Comparison of ENCODE assay signal across 10 cellular contexts in the genomic region with DNA sequence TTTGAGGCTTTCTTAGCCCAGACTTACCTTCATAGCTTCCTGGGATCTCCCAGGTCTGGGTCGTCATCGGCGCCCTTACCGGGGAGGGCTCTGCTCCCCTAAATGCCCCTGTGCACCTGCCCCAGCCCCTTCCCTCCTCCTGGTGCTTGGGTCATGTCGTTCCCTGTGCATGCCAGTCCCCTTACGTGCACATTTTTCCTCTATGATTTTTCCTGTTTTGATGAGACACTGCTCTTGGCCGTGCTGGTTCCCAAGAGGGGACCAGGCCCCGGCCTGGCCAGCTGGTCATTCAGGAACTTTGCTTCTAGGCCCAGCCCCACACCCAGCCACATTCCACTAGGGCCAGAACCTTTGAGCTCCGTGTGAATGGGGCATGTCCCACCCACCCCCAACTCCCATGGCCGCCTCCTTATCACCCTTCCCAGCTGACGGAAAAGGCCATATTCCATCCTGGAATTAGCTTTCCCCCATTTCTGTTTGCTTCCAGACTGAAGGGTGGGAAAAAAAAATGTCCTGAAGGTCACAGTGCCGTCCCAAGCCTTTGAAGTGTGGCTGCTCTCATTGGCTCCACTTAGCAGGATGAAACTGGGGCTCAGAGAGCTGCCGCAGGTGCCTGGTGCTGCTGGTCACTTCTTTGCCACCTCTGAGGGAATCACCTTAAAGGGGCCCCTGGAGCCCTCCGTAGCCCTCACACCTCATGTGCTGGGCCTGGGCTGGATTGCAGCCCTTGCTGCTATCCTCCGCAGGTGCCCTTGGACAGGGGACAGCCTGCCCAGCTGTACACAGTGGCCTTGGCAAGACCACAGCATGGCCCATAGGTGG. TPM values are rescaled to one million over a fixed set of nuclear protein-coding genes. Genes with fewer than 3 reads are reported as not detected.
A peak's percentile ranks its signal among the peaks of the same experiment; 100 is the strongest.
DNase-seq lines count a peak whose midpoint lies in the region; ATAC-seq and TF ChIP-seq lines count a peak whose summit lies in the region.
"Had no signal": no experiment of that assay in that cellular context is flagged by ENCODE, and none has a peak within 500 bp of the region (broad histone marks: within the 10 kb centered on the region; RNA-seq: fewer than 3 reads in every experiment).

No MANE protein-coding gene starts in this region.

- no peak overlapping the region for H3K4me3 ChIP-seq in adrenal gland
- H3K4me3 ChIP-seq in left ventricle myocardium inferior: peak overlapping the region; percentile 49
- H3K4me3 ChIP-seq in retinal pigment epithelial cell (ENCODE audit: low read length): no peak overlapping the region

- H3K9me3 Mint-ChIP-seq in activated CD4-positive, alpha-beta memory T cell treated with anti-CD3 and anti-CD28 coated beads for 36 hours: no peaks in the 10 kb centered on the region
- no peaks in the 10 kb centered on the region for H3K9me3 Mint-ChIP-seq in activated CD8-positive, alpha-beta memory T cell treated with anti-CD3 and anti-CD28 coated beads, Interleukin-2, amount 10 ng/mL, durations not matched to agents 7 days and 5 days (ENCODE audit: low read depth)

- H3K4me3 Mint-ChIP-seq in activated CD4-positive, alpha-beta memory T cell treated with anti-CD3 and anti-CD28 coated beads for 36 hours: no peak overlapping the region
- H3K4me3 Mint-ChIP-seq in activated CD8-positive, alpha-beta memory T cell treated with anti-CD3 and anti-CD28 coated beads, Interleukin-2, amount 10 ng/mL, durations not matched to agents 7 days and 5 days: no peak overlapping the region

- peak overlapping the region; percentile 86 to 99 (median 91) for H3K27ac ChIP-seq in adrenal gland
- peak overlapping the region; percentile 96 for H3K27ac ChIP-seq in left ventricle myocardium inferior (replicated peaks)

- peaks cover 27% of the 10 kb centered on the region for H3K4me1 Mint-ChIP-seq in activated CD4-positive, alpha-beta memory T cell treated with anti-CD3 and anti-CD28 coated beads for 36 hours (ENCODE audit: low read depth)
- H3K4me1 Mint-ChIP-seq in activated CD8-positive, alpha-beta memory T cell treated with anti-CD3 and anti-CD28 coated beads, Interleukin-2, amount 10 ng/mL, durations not matched to agents 7 days and 5 days: peaks cover 9% of the 10 kb centered on the region

- H3K27me3 ChIP-seq in adrenal gland: no peaks in the 10 kb centered on the region
- H3K27me3 ChIP-seq in left ventricle myocardium inferior (ENCODE audit: low read depth): no peaks in the 10 kb centered on the region

- ATAC-seq in GM18858 (IDR thresholded peaks at IDR 0.05; ENCODE audit: unreplicated experiment): no peak
- ATAC-seq in activated CD8-positive, alpha-beta memory T cell treated with anti-CD3 and anti-CD28 coated beads, Interleukin-2, amount 10 ng/mL, durations not matched to agents 7 days and 5 days: no peak
- ATAC-seq: HCT116 had no signal

- H3K9me3 ChIP-seq in adrenal gland (replicated peaks in 1 of 3) (no peaks in the 10 kb centered on the region), left ventricle myocardium inferior (replicated peaks) (no peaks in the 10 kb centered on the region)

- DNase-seq in EH (ENCODE audit: low read depth) (peak; percentile 93), adrenal gland (peak in 4 of 7 donors; percentile 48 to 68 (median 64)), left ventricle myocardium inferior (peak; percentile 87), retinal pigment epithelial cell (ENCODE audit: low read depth) (peak; percentile 72)
- DNase-seq in activated CD4-positive, alpha-beta memory T cell treated with anti-CD3 and anti-CD28 coated beads for 36 hours: no peak
- DNase-seq in stimulated activated CD4-positive, alpha-beta T cell treated with anti-CD3 and anti-CD28 coated beads, Interleukin-2, amount 100 ng/mL, for 48 hours: no peak
- no peak for DNase-seq in activated CD8-positive, alpha-beta memory T cell treated with anti-CD3 and anti-CD28 coated beads, Interleukin-2, amount 10 ng/mL, durations not matched to agents 7 days and 5 days
- DNase-seq: NCI-H146 had no signal

- no peaks in the 10 kb centered on the region for H3K27me3 Mint-ChIP-seq in activated CD4-positive, alpha-beta memory T cell treated with anti-CD3 and anti-CD28 coated beads for 36 hours
- no peaks in the 10 kb centered on the region for H3K27me3 Mint-ChIP-seq in activated CD8-positive, alpha-beta memory T cell treated with anti-CD3 and anti-CD28 coated beads, Interleukin-2, amount 10 ng/mL, durations not matched to agents 7 days and 5 days

- peak in 1 of 2 donors; percentile 25 for TF ChIP-seq POLR2A in adrenal gland (IDR thresholded peaks at IDR 0.05)

- H3K36me3 ChIP-seq in adrenal gland (replicated peaks in 1 of 2): no peaks in the 10 kb centered on the region
- no peaks in the 10 kb centered on the region for H3K36me3 ChIP-seq in left ventricle myocardium inferior

- WGBS in adrenal gland, 4 donors: 42 to 48% (median 45%) methylated on average over 13 to 15 of the region's 15 CpGs

- no peak overlapping the region for H3K27ac Mint-ChIP-seq in activated CD4-positive, alpha-beta memory T cell treated with anti-CD3 and anti-CD28 coated beads for 36 hours
- H3K27ac Mint-ChIP-seq in activated CD8-positive, alpha-beta memory T cell treated with anti-CD3 and anti-CD28 coated beads, Interleukin-2, amount 10 ng/mL, durations not matched to agents 7 days and 5 days: no peak overlapping the region

- intact Hi-C loops in adrenal gland (cut with DNase I): no loop called here
- intact Hi-C loops in left ventricle myocardium inferior (cut with micrococcal nuclease): loop anchor here (10.0 kb wide), 1 partner anchor 46 kb away; no protein-coding TSS in a partner anchor
- intact Hi-C loops in activated CD4-positive, alpha-beta memory T cell treated with anti-CD3 and anti-CD28 coated beads for 36 hours (cut with micrococcal nuclease): no loop called here

- CTCF ChIA-PET in activated CD4-positive, alpha-beta memory T cell treated with anti-CD3 and anti-CD28 coated beads for 36 hours (lab: Charles Lee): interaction anchor here (0.8 to 1.1 kb wide), 2 partner anchors 74 to 144 kb away, joined by 3 to 4 read pairs; no protein-coding TSS in a partner anchor
- CTCF ChIA-PET in activated CD8-positive, alpha-beta memory T cell treated with anti-CD3 and anti-CD28 coated beads, Interleukin-2, amount 10 ng/mL, durations not matched to agents 7 days and 5 days (lab: Charles Lee): interaction anchor here (0.6 to 1.6 kb wide), 3 partner anchors 10 to 379 kb away, joined by 3 to 4 read pairs (median 3); no protein-coding TSS in a partner anchor

- no peaks in the 10 kb centered on the region for H3K36me3 Mint-ChIP-seq in activated CD4-positive, alpha-beta memory T cell treated with anti-CD3 and anti-CD28 coated beads for 36 hours
- no peaks in the 10 kb centered on the region for H3K36me3 Mint-ChIP-seq in activated CD8-positive, alpha-beta memory T cell treated with anti-CD3 and anti-CD28 coated beads, Interleukin-2, amount 10 ng/mL, durations not matched to agents 7 days and 5 days

- H3K4me1 ChIP-seq in adrenal gland (replicated peaks in 1 of 2) (peaks cover 59 to 82% of the 10 kb centered on the region in 2 donors), left ventricle myocardium inferior (peaks cover 89% of the 10 kb centered on the region)

- POLR2A ChIA-PET in activated CD4-positive, alpha-beta memory T cell treated with anti-CD3 and anti-CD28 coated beads for 36 hours (lab: Charles Lee): no interaction called here

- TF ChIP-seq CTCF in adrenal gland (IDR thresholded peaks at IDR 0.05) (no peak), left ventricle myocardium inferior (IDR thresholded peaks at IDR 0.05; ENCODE audit: borderline replicate concordance) (no peak), retinal pigment epithelial cell (conservative IDR thresholded peaks at IDR 0.05; ENCODE audit: low read depth, low read length) (no peak)

RNA-seq across cellular contexts. Expression of gene ERGIC1, which starts 25.1 kb away (rescaled TPM):
- 100 to 1,000 TPM; 108 to 410 (median 254) TPM for total RNA-seq in adrenal gland
- polyA plus RNA-seq in adrenal gland: 100 to 1,000 TPM in 2 of 3 donors, 10 to 100 TPM in 1; 71.9 to 450 (median 103) TPM
- total RNA-seq in left ventricle myocardium inferior: 79.4 TPM
- total RNA-seq in activated CD4-positive, alpha-beta memory T cell treated with anti-CD3 and anti-CD28 coated beads for 36 hours: 10 to 100 TPM; 41.9 to 42.7 TPM
- 10 to 100 TPM; 30.9 to 34.7 TPM for total RNA-seq in activated CD8-positive, alpha-beta memory T cell treated with anti-CD3 and anti-CD28 coated beads, Interleukin-2, amount 10 ng/mL, durations not matched to agents 7 days and 5 days

Comparison
In these comparisons a context has a peak if more than half of its experiments do, and no peak if none do; other contexts are left out.
1. DNase-seq: peak in EH (single experiment), adrenal gland (4 of 7), left ventricle myocardium inferior (single experiment) and retinal pigment epithelial cell (single experiment); none in activated CD4-positive, alpha-beta memory T cell treated with anti-CD3 and anti-CD28 coated beads for 36 hours (single experiment), stimulated activated CD4-positive, alpha-beta T cell treated with anti-CD3 and anti-CD28 coated beads, Interleukin-2, amount 100 ng/mL, for 48 hours (0 of 2) and activated CD8-positive, alpha-beta memory T cell treated with anti-CD3 and anti-CD28 coated beads, Interleukin-2, amount 10 ng/mL, durations not matched to agents 7 days and 5 days (single experiment).